5 cellular contexts compared by ENCODE assay signal in genomic region chr1:49627781-49628180, GRCh38.
"Had no signal": no experiment of that assay in that cellular context is flagged by ENCODE, and none has a peak within 500 bp of the region (broad histone marks: within the 10 kb centered on the region; RNA-seq: fewer than 3 reads in every experiment).

No MANE protein-coding gene starts in this region.

- H3K4me2 ChIP-seq: GM23338 had no signal

- DNase-seq: H9, HCEC 1CT, IMR-90 had no signal

- H3K4me3 ChIP-seq: GM23338, K562 had no signal

- ATAC-seq: GM23338, K562 had no signal
